8 cellular contexts compared by ENCODE assay signal in the genomic region with DNA sequence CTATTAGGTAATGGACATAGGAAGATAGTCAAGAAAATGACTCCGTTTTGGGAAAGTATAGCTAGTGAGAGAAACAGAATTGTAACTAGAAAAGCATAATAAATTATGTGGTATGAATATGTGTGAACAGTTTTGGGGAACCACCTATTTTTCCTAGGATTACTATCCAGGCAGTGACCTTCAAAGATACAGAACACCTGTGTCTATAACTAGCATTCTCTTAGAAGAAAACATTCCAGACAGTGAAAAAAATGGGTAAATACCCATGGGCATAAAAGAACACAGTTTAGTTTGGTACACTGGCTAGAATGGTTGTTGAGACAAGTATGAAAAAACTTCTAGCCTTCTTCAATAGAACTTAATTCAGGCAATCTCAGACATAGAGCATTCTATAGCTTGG.
"Had no signal": no experiment of that assay in that cellular context is flagged by ENCODE, and none has a peak within 500 bp of the region (broad histone marks: within the 10 kb centered on the region; RNA-seq: fewer than 3 reads in every experiment).

No MANE protein-coding gene starts in this region.

- DNase-seq: GDM1, GF-D8 had no signal

- FAIRE-seq: G401.6, GM12878, GM12891, GM12892, GM18507, GM19239 had no signal

- ATAC-seq: GM12878 had no signal

- H3K4me3 ChIP-seq: GM12878 had no signal
